1 cellular context compared by ENCODE assay signal in the genomic region with DNA sequence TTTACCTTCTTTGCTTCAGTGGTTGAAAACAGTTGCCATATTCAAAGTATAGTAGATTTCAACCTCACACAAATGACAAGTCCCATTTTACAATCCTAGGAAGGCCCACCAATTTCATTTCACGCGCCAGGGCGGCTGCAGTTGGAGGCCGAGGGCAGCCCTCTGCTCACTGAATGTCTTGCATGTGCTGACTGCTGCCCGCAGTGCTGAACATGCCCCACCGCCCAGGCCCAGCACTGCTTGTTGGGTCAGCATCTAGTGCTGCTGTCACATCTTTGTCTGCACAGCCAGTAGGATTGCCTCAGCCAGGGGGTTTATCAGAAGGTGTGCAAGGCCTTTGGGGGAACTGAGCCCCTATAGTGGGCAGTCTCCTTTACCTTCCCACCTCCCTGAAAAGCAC.
TF ChIP-seq lines count a peak whose summit lies in the region.

No MANE protein-coding gene starts in this region.

TF ChIP-seq in H1, 55 proteins besides CTCF, POLR2A, EP300 and RAD21:
- no peak for TF ChIP-seq JUN (IDR thresholded peaks at IDR 0.05; ENCODE audit: low read depth, low read length)
- no peak for TF ChIP-seq SUZ12 (IDR thresholded peaks at IDR 0.05; ENCODE audit: low read length)
- no peak for TF ChIP-seq EZH2 (IDR thresholded peaks at IDR 0.05; ENCODE audit: low read depth, low read length, severe bottlenecking)
- TF ChIP-seq CBX8 (IDR thresholded peaks at IDR 0.05; ENCODE audit: borderline replicate concordance, low read depth, low read length) = no peak
- TF ChIP-seq ZNF274 (IDR thresholded peaks at IDR 0.05; ENCODE audit: borderline replicate concordance, extremely low read depth, low read length) = no peak
- no peak for TF ChIP-seq POLR2AphosphoS5 (IDR thresholded peaks at IDR 0.05; ENCODE audit: low read depth, low read length)
- no peak for TF ChIP-seq KDM1A (IDR thresholded peaks at IDR 0.05; ENCODE audit: borderline replicate concordance, low read length)
- TF ChIP-seq SIN3A (conservative IDR thresholded peaks at IDR 0.05 in 1 of 2, IDR thresholded peaks at IDR 0.05 in 1 of 2; ENCODE audit: low read depth in 1 of 2, low read length in 2 of 2) = no peak
- TF ChIP-seq SAP30 (IDR thresholded peaks at IDR 0.05; ENCODE audit: insufficient read depth, insufficient replicate concordance, low read length) = no peak
- no peak for TF ChIP-seq RXRA (IDR thresholded peaks at IDR 0.05; ENCODE audit: insufficient read depth, low read depth, low read length)
- TF ChIP-seq, protein P1, sequence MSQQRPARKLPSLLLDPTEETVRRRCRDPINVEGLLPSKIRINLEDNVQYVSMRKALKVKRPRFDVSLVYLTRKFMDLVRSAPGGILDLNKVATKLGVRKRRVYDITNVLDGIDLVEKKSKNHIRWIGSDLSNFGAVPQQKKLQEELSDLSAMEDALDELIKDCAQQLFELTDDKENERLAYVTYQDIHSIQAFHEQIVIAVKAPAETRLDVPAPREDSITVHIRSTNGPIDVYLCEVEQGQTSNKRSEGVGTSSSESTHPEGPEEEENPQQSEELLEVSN (IDR thresholded peaks at IDR 0.05) = no peak
